ENCODE assay signal across 18 cellular contexts in genomic region chr2:30188292-30188691, GRCh38. TPM values are rescaled to one million over a fixed set of nuclear protein-coding genes. Genes with fewer than 3 reads are reported as not detected.
DNase-seq lines count a peak whose midpoint lies in the region; ATAC-seq, FAIRE-seq and TF ChIP-seq lines count a peak whose summit lies in the region.
"Had no signal": no experiment of that assay in that cellular context is flagged by ENCODE, and none has a peak within 500 bp of the region (broad histone marks: within the 10 kb centered on the region; RNA-seq: fewer than 3 reads in every experiment).

No MANE protein-coding gene starts in this region.

- no peaks in the 10 kb centered on the region for H3K4me1 ChIP-seq in CD4-positive, CD25-positive, alpha-beta regulatory T cell (ENCODE audit: control insufficient read depth, insufficient read depth, low read length, poor library complexity, severe bottlenecking)
- H3K4me1 ChIP-seq in CD8-positive, alpha-beta memory T cell (ENCODE audit: insufficient read depth, low read length): no peaks in the 10 kb centered on the region

- H3K27ac Mint-ChIP-seq in CD4-positive, CD25-positive, alpha-beta regulatory T cell: peak overlapping the region in 2 of 3 donors; percentile 32 to 39
- H3K27ac Mint-ChIP-seq in activated B cell treated with CpG ODN at 0.5 μM for 24 hours: no peak overlapping the region
- no peak overlapping the region for H3K27ac Mint-ChIP-seq in CD8-positive, alpha-beta memory T cell
- H3K27ac Mint-ChIP-seq: CD4-positive, alpha-beta memory T cell; H9 had no signal

- no peaks in the 10 kb centered on the region for H3K9me3 ChIP-seq in CD4-positive, CD25-positive, alpha-beta regulatory T cell (ENCODE audit: control insufficient read depth in 2 of 2, low read length in 2 of 2)
- no peaks in the 10 kb centered on the region for H3K9me3 ChIP-seq in CD8-positive, alpha-beta memory T cell (ENCODE audit: low read length)

- CTCF ChIA-PET in activated B cell treated with CpG ODN at 0.5 μM for 24 hours (lab: Charles Lee): interaction anchor here (0.7 kb wide), 1 partner anchor 23 kb away, joined by 3 read pairs; no protein-coding TSS in a partner anchor
- CTCF ChIA-PET in CD8-positive, alpha-beta memory T cell (lab: Charles Lee): interaction anchor here (1.4 kb wide), 1 partner anchor 20 kb away, joined by 4 read pairs; no protein-coding TSS in a partner anchor

- FAIRE-seq in HTR-8/SVneo (lab: Jason Lieb, UNC) (peak; percentile 23), urothelium cell line (lab: Jason Lieb, UNC) (peak; percentile 85)
- FAIRE-seq: A204.1, H1, HepG2 had no signal

- H3K4me1 Mint-ChIP-seq in CD4-positive, CD25-positive, alpha-beta regulatory T cell: peaks cover 0 to 10% (median 2%) of the 10 kb centered on the region in 4 donors
- peaks cover 9% of the 10 kb centered on the region for H3K4me1 Mint-ChIP-seq in activated B cell treated with CpG ODN at 0.5 μM for 24 hours
- no peaks in the 10 kb centered on the region for H3K4me1 Mint-ChIP-seq in CD8-positive, alpha-beta memory T cell

- H3K4me3 Mint-ChIP-seq in CD4-positive, CD25-positive, alpha-beta regulatory T cell: peak overlapping the region in 1 of 4 donors; percentile 54
- H3K4me3 Mint-ChIP-seq in activated B cell treated with CpG ODN at 0.5 μM for 24 hours: no peak overlapping the region
- H3K4me3 Mint-ChIP-seq in CD8-positive, alpha-beta memory T cell: no peak overlapping the region
- H3K4me3 Mint-ChIP-seq: CD4-positive, alpha-beta memory T cell; H9 had no signal

- POLR2A ChIA-PET in activated B cell treated with CpG ODN at 0.5 μM for 24 hours (lab: Charles Lee): no interaction called here
- POLR2A ChIA-PET in CD8-positive, alpha-beta memory T cell (lab: Charles Lee): no interaction called here

- no peak overlapping the region for H3K4me3 ChIP-seq in CD4-positive, CD25-positive, alpha-beta regulatory T cell (ENCODE audit: low read depth, low read length)
- H3K4me3 ChIP-seq in CD8-positive, alpha-beta memory T cell (ENCODE audit: low read length): no peak overlapping the region

- no peak overlapping the region for H3K27ac ChIP-seq in CD4-positive, CD25-positive, alpha-beta regulatory T cell (ENCODE audit: insufficient read depth, low read length, poor library complexity, severe bottlenecking)
- no peak overlapping the region for H3K27ac ChIP-seq in CD8-positive, alpha-beta memory T cell (ENCODE audit: low read depth, low read length)
- H3K27ac ChIP-seq: C4-2B had no signal

- TF ChIP-seq CTCF in activated B cell treated with CpG ODN at 0.5 μM for 24 hours (IDR thresholded peaks at IDR 0.05): no peak

- no peaks in the 10 kb centered on the region for H3K27me3 ChIP-seq in CD4-positive, CD25-positive, alpha-beta regulatory T cell (ENCODE audit: control insufficient read depth, insufficient read depth, low read length)
- no peaks in the 10 kb centered on the region for H3K27me3 ChIP-seq in CD8-positive, alpha-beta memory T cell (ENCODE audit: insufficient read depth, low read length, poor library complexity, severe bottlenecking)

- peak in 1 of 3 donors; percentile 76 for DNase-seq in CD4-positive, CD25-positive, alpha-beta regulatory T cell
- no peak for DNase-seq in HTR-8/SVneo (ENCODE audit: insufficient read length, low spot score)
- DNase-seq in activated B cell treated with CpG ODN at 0.5 μM for 24 hours: no peak
- DNase-seq in urothelium cell line (ENCODE audit: low spot score): no peak
- DNase-seq in CD8-positive, alpha-beta memory T cell: no peak
- DNase-seq in NCI-H345 (lab: John Stamatoyannopoulos, UW): no peak
- DNase-seq: ACHN; Calu3; CD4-positive, alpha-beta memory T cell; DMS79 treated with DMSO at 0.1 percent for 48 hours; GF-D8; H9 had no signal

- ATAC-seq in CD4-positive, CD25-positive, alpha-beta regulatory T cell (ENCODE audit: low read depth in 2 of 2): peak in 1 of 2 donors; percentile 39
- peak; percentile 25 for ATAC-seq in activated B cell treated with CpG ODN at 0.5 μM for 24 hours (ENCODE audit: low read depth)
- no peak for ATAC-seq in GM21825 (IDR thresholded peaks at IDR 0.05; ENCODE audit: unreplicated experiment)
- ATAC-seq: HepG2 had no signal

- no peaks in the 10 kb centered on the region for H3K27me3 Mint-ChIP-seq in CD4-positive, CD25-positive, alpha-beta regulatory T cell
- no peaks in the 10 kb centered on the region for H3K27me3 Mint-ChIP-seq in activated B cell treated with CpG ODN at 0.5 μM for 24 hours
- peaks cover 0 to 8% of the 10 kb centered on the region in 2 donors for H3K27me3 Mint-ChIP-seq in CD8-positive, alpha-beta memory T cell
- H3K27me3 Mint-ChIP-seq: IgD-negative memory B cell had no signal

- intact Hi-C loops in activated B cell treated with CpG ODN at 0.5 μM for 24 hours (cut with micrococcal nuclease): no loop called here

- H3K36me3 ChIP-seq in CD4-positive, CD25-positive, alpha-beta regulatory T cell (ENCODE audit: control insufficient read depth, insufficient read depth, low read length): no peaks in the 10 kb centered on the region
- no peaks in the 10 kb centered on the region for H3K36me3 ChIP-seq in CD8-positive, alpha-beta memory T cell (ENCODE audit: insufficient read depth, low read length)

- H3K9me3 Mint-ChIP-seq in CD4-positive, CD25-positive, alpha-beta regulatory T cell: peaks cover 0 to 2% (median 0%) of the 10 kb centered on the region in 7 donors
- H3K9me3 Mint-ChIP-seq in activated B cell treated with CpG ODN at 0.5 μM for 24 hours: no peaks in the 10 kb centered on the region
- H3K9me3 Mint-ChIP-seq in CD8-positive, alpha-beta memory T cell: no peaks in the 10 kb centered on the region
- H3K9me3 Mint-ChIP-seq: CD4-positive, alpha-beta memory T cell had no signal

- no peaks in the 10 kb centered on the region for H3K36me3 Mint-ChIP-seq in CD4-positive, CD25-positive, alpha-beta regulatory T cell
- H3K36me3 Mint-ChIP-seq in activated B cell treated with CpG ODN at 0.5 μM for 24 hours (ENCODE audit: low read depth): no peaks in the 10 kb centered on the region
- peaks cover 0 to 2% (median 0%) of the 10 kb centered on the region in 3 donors for H3K36me3 Mint-ChIP-seq in CD8-positive, alpha-beta memory T cell
- H3K36me3 Mint-ChIP-seq: CD4-positive, alpha-beta memory T cell had no signal

RNA-seq across cellular contexts. Expression of gene YPEL5, which starts 41.5 kb away (rescaled TPM):
- 616 TPM for total RNA-seq in CD4-positive, CD25-positive, alpha-beta regulatory T cell
- polyA plus RNA-seq in CD4-positive, CD25-positive, alpha-beta regulatory T cell: 100 to 1,000 TPM; 158 to 192 (median 168) TPM
- total RNA-seq in activated B cell treated with CpG ODN at 0.5 μM for 24 hours: 56.7 and 57.4 TPM in 2 replicates
- 10 to 100 TPM; 35.7 to 38.3 TPM for total RNA-seq in CD8-positive, alpha-beta memory T cell
- polyA plus RNA-seq in CD8-positive, alpha-beta memory T cell: 119 TPM

RNA-seq across cellular contexts. Expression of gene LBH, which starts 43.0 kb away (rescaled TPM):
- total RNA-seq in CD4-positive, CD25-positive, alpha-beta regulatory T cell: 215 TPM
- 100 to 1,000 TPM; 225 to 299 (median 250) TPM for polyA plus RNA-seq in CD4-positive, CD25-positive, alpha-beta regulatory T cell
- total RNA-seq in activated B cell treated with CpG ODN at 0.5 μM for 24 hours: 120 and 131 TPM in 2 replicates
- total RNA-seq in CD8-positive, alpha-beta memory T cell: 100 to 1,000 TPM; 115 to 121 TPM
- 156 TPM for polyA plus RNA-seq in CD8-positive, alpha-beta memory T cell

Comparison
In these comparisons a context has a peak if more than half of its experiments do, and no peak if none do; other contexts are left out.
1. H3K27ac Mint-ChIP-seq: peak in CD4-positive, CD25-positive, alpha-beta regulatory T cell (2 of 3); none in activated B cell treated with CpG ODN at 0.5 μM for 24 hours (single experiment) and CD8-positive, alpha-beta memory T cell (0 of 8).
2. RNA of gene YPEL5, which starts 41.5 kb away (total RNA-seq): 616 TPM in CD4-positive, CD25-positive, alpha-beta regulatory T cell (single experiment); 56.7 to 57.4 TPM in activated B cell treated with CpG ODN at 0.5 μM for 24 hours and 35.7 to 38.3 TPM in CD8-positive, alpha-beta memory T cell; every median in the first group is over 10 times any median in the second.